ENCODE assay signal across 21 cellular contexts in the genomic region with DNA sequence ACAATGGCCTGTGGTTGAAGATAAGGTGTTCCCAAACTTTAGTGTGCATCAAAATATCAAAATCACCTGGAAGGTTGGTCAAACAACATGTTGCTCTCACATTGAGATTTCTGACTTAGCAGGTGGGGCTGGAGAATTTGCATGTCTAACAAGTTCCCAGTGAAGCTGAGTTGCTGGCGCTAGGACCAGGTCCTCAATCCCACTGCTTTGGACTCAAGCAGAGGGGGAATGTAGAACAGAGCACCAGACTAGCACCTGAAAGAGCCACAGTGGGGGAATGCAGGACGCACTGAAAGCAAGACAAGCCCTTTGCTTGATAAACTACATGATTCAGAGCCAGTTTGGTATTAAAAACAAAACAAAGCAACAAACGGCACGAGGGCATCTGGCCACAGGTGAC.
DNase-seq lines count a peak whose midpoint lies in the region; ATAC-seq and TF ChIP-seq lines count a peak whose summit lies in the region.
"Had no signal": no experiment of that assay in that cellular context is flagged by ENCODE, and none has a peak within 500 bp of the region (broad histone marks: within the 10 kb centered on the region; RNA-seq: fewer than 3 reads in every experiment).

No MANE protein-coding gene starts in this region.

- H3K23ac ChIP-seq in mesendoderm (ENCODE audit: low read length): no peak overlapping the region

- POLR2A ChIA-PET in WTC11 (lab: Charles Lee): interaction anchor here (0.6 kb wide), 1 partner anchor 31 kb away, joined by 3 read pairs; no protein-coding TSS in a partner anchor
- POLR2A ChIA-PET in CD8-positive, alpha-beta T cell (lab: Charles Lee): no interaction called here

- H3K4me3 Mint-ChIP-seq in WTC11: no peak overlapping the region
- no peak overlapping the region for H3K4me3 Mint-ChIP-seq in CD8-positive, alpha-beta T cell
- H3K4me3 Mint-ChIP-seq: B cell; CD4-positive, CD25-positive, alpha-beta regulatory T cell; CD8-positive, alpha-beta memory T cell; HFFc6 had no signal

- no peak for TF ChIP-seq CTCF in WTC11 (IDR thresholded peaks at IDR 0.05)
- no peak for TF ChIP-seq CTCF in CD8-positive, alpha-beta T cell (IDR thresholded peaks at IDR 0.05)

- H3K9me3 ChIP-seq in GM23248 (ENCODE audit: low read depth): no peaks in the 10 kb centered on the region
- no peaks in the 10 kb centered on the region for H3K9me3 ChIP-seq in CD8-positive, alpha-beta T cell (ENCODE audit: low read length)
- H3K9me3 ChIP-seq: BLaER1 had no signal

- H3K36me3 ChIP-seq in mesendoderm (ENCODE audit: control insufficient read depth, insufficient read depth, low read length) (no peaks in the 10 kb centered on the region), GM23248 (ENCODE audit: low read depth) (no peaks in the 10 kb centered on the region)
- no peaks in the 10 kb centered on the region for H3K36me3 ChIP-seq in CD8-positive, alpha-beta T cell (ENCODE audit: insufficient read depth, low read length)
- H3K36me3 ChIP-seq: BLaER1 had no signal

- no peak overlapping the region for H2AFZ ChIP-seq in GM23248

- H2AK5ac ChIP-seq in mesendoderm (ENCODE audit: low read length): no peak overlapping the region

- H3K27me3 Mint-ChIP-seq in WTC11 (ENCODE audit: low read depth): no peaks in the 10 kb centered on the region; the same call in 1 of the 2 replicates
- no peaks in the 10 kb centered on the region for H3K27me3 Mint-ChIP-seq in CD8-positive, alpha-beta T cell (ENCODE audit: low read depth)
- H3K27me3 Mint-ChIP-seq: CD8-positive, alpha-beta memory T cell had no signal

- no peak overlapping the region for H4K5ac ChIP-seq in mesendoderm (ENCODE audit: low read length)

- peaks cover 20% of the 10 kb centered on the region for H3K4me1 Mint-ChIP-seq in WTC11
- no peaks in the 10 kb centered on the region for H3K4me1 Mint-ChIP-seq in CD8-positive, alpha-beta T cell (ENCODE audit: low read depth)
- H3K4me1 Mint-ChIP-seq: B cell; CD8-positive, alpha-beta memory T cell had no signal

- H4K20me1 ChIP-seq in GM23248 (ENCODE audit: insufficient read depth): no peaks in the 10 kb centered on the region
- H4K20me1 ChIP-seq: BLaER1 had no signal

- H3K4me2 ChIP-seq in mesendoderm (ENCODE audit: low read length) (no peak overlapping the region), GM23248 (ENCODE audit: unreplicated experiment) (no peak overlapping the region)
- H3K4me2 ChIP-seq: BLaER1 had no signal

- H3K56ac ChIP-seq in mesendoderm (ENCODE audit: low read length): no peak overlapping the region

- no peak overlapping the region for H2BK15ac ChIP-seq in mesendoderm (replicated peaks; ENCODE audit: low read depth)

- H3K9me2 ChIP-seq in GM23248 (ENCODE audit: insufficient read depth): no peaks in the 10 kb centered on the region

- in situ Hi-C loops in GM23248 (cut with MboI): no loop called here

- no peak overlapping the region for H3K9ac ChIP-seq in mesendoderm (ENCODE audit: low read length)
- H3K9ac ChIP-seq in GM23248: no peak overlapping the region
- H3K9ac ChIP-seq: BLaER1 had no signal

- H3K79me2 ChIP-seq in mesendoderm (ENCODE audit: control insufficient read depth, insufficient read depth, low read length): no peaks in the 10 kb centered on the region
- H3K79me2 ChIP-seq in GM23248 (ENCODE audit: insufficient read depth): no peaks in the 10 kb centered on the region

- H3K4me3 ChIP-seq in mesendoderm (ENCODE audit: low read length) (no peak overlapping the region), GM23248 (no peak overlapping the region)
- H3K4me3 ChIP-seq in CD8-positive, alpha-beta T cell (ENCODE audit: low read depth, low read length): no peak overlapping the region
- H3K4me3 ChIP-seq: BLaER1, GM12878 had no signal

- no peak overlapping the region for H3K4ac ChIP-seq in mesendoderm (ENCODE audit: low read depth, low read length)

- H2BK5ac ChIP-seq in mesendoderm (ENCODE audit: low read length): no peak overlapping the region

- CTCF ChIA-PET in WTC11 (lab: Charles Lee): no interaction called here
- CTCF ChIA-PET in CD8-positive, alpha-beta T cell (lab: Charles Lee): no interaction called here

- H3K27ac ChIP-seq in mesendoderm (ENCODE audit: low read depth, low read length) (no peak overlapping the region), GM23248 (no peak overlapping the region)
- H3K27ac ChIP-seq in CD8-positive, alpha-beta T cell (ENCODE audit: low read depth, low read length): no peak overlapping the region
- H3K27ac ChIP-seq: BLaER1, C4-2B had no signal

- no peaks in the 10 kb centered on the region for H3K79me1 ChIP-seq in mesendoderm (ENCODE audit: low read length)

- H3K27ac Mint-ChIP-seq in WTC11: no peak overlapping the region
- no peak overlapping the region for H3K27ac Mint-ChIP-seq in CD8-positive, alpha-beta T cell
- H3K27ac Mint-ChIP-seq: B cell; CD4-positive, CD25-positive, alpha-beta regulatory T cell; CD8-positive, alpha-beta memory T cell; HFFc6 had no signal

- H3K4me1 ChIP-seq in mesendoderm (ENCODE audit: control insufficient read depth, low read depth, low read length): peaks cover 7% of the 10 kb centered on the region
- H3K4me1 ChIP-seq in GM23248 (ENCODE audit: insufficient read depth): no peaks in the 10 kb centered on the region
- H3K4me1 ChIP-seq in CD8-positive, alpha-beta T cell (ENCODE audit: insufficient read depth, low read length): no peaks in the 10 kb centered on the region

- DNase-seq in NCI-H526 (lab: John Stamatoyannopoulos, UW): peak; percentile 61 to 79
- DNase-seq in WTC11 (ENCODE audit: low spot score): no peak
- peak; percentile 83 for DNase-seq in mesendoderm
- no peak for DNase-seq in NCI-H226
- DNase-seq in stimulated activated CD4-positive, alpha-beta T cell treated with anti-CD3 and anti-CD28 coated beads, Interleukin-4, amount 100 ng/mL, for 24 hours: no peak
- no peak for DNase-seq in GM23248
- no peak for DNase-seq in CD8-positive, alpha-beta T cell
- DNase-seq: CD4-positive, CD25-positive, alpha-beta regulatory T cell; CD8-positive, alpha-beta memory T cell; DMS 273 treated with DMSO at 0.1 percent for 48 hours; DMS79; EL; GDM1; GOT3; H7; HFFc6 had no signal

- H3K18ac ChIP-seq in mesendoderm (ENCODE audit: low read length): no peak overlapping the region

- H3K9me3 Mint-ChIP-seq in WTC11: no peaks in the 10 kb centered on the region
- H3K9me3 Mint-ChIP-seq in CD8-positive, alpha-beta T cell: no peaks in the 10 kb centered on the region
- H3K9me3 Mint-ChIP-seq: HFFc6 had no signal

- ATAC-seq in WTC11: peak; percentile 73
- ATAC-seq in CD8-positive, alpha-beta T cell: no peak
- ATAC-seq: GM12878, HCT116 had no signal

- H2BK120ac ChIP-seq in mesendoderm (ENCODE audit: low read depth, low read length): no peak overlapping the region

- intact Hi-C loops in CD8-positive, alpha-beta T cell (cut with DNase I, micrococcal nuclease): no loop called here

- WGBS in mesendoderm (ENCODE audit: extremely low coverage, insufficient coverage, low lambda C conversion rate): no CpG with 5 or more reads among the region's 4 CpGs
- WGBS in GM23248 (ENCODE audit: low coverage in 1 of 2, low lambda C conversion rate in 2 of 2, missing lambda C conversion rate in 2 of 2), 2 experiments: 40% methylated on average over 4 of the region's 4 CpGs

- no peaks in the 10 kb centered on the region for H3K36me3 Mint-ChIP-seq in WTC11
- no peaks in the 10 kb centered on the region for H3K36me3 Mint-ChIP-seq in CD8-positive, alpha-beta T cell
- H3K36me3 Mint-ChIP-seq: CD4-positive, CD25-positive, alpha-beta regulatory T cell; CD8-positive, alpha-beta memory T cell had no signal

- no peak overlapping the region for H4K8ac ChIP-seq in mesendoderm (ENCODE audit: low read depth, low read length)

- H3K27me3 ChIP-seq in mesendoderm (ENCODE audit: insufficient read depth, low read length, poor library complexity) (no peaks in the 10 kb centered on the region), GM23248 (replicated peaks; ENCODE audit: insufficient read depth) (no peaks in the 10 kb centered on the region; the same call in 1 of the 2 replicates)
- H3K27me3 ChIP-seq in CD8-positive, alpha-beta T cell (ENCODE audit: insufficient read depth, low read length): no peaks in the 10 kb centered on the region
- H3K27me3 ChIP-seq: BLaER1 had no signal

- H3F3A ChIP-seq in GM23248 (ENCODE audit: insufficient read depth): no peaks in the 10 kb centered on the region

TF ChIP-seq in WTC11, 78 proteins besides CTCF, POLR2A, EP300 and RAD21:
- TF ChIP-seq HMGA2 (CRISPR knock-in tag; IDR thresholded peaks at IDR 0.05): no peak
- TF ChIP-seq ZNF138 (CRISPR knock-in tag; conservative IDR thresholded peaks at IDR 0.05): no peak
- TF ChIP-seq ZNF396 (CRISPR knock-in tag; IDR thresholded peaks at IDR 0.05; ENCODE audit: borderline replicate concordance): no peak
- TF ChIP-seq, protein P1, sequence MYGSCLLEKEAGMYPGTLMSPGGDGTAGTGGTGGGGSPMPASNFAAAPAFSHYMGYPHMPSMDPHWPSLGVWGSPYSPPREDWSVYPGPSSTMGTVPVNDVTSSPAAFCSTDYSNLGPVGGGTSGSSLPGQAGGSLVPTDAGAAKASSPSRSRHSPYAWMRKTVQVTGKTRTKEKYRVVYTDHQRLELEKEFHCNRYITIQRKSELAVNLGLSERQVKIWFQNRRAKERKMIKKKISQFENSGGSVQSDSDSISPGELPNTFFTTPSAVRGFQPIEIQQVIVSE (CRISPR knock-in tag; IDR thresholded peaks at IDR 0.05; ENCODE audit: borderline replicate concordance): no peak
- TF ChIP-seq KAT7 (CRISPR knock-in tag; IDR thresholded peaks at IDR 0.05; ENCODE audit: borderline replicate concordance): no peak

Comparison
In these comparisons a context has a peak if more than half of its experiments do, and no peak if none do; other contexts are left out.
1. DNase-seq: peak in NCI-H526 (2 of 2) and mesendoderm (single experiment); none in WTC11 (single experiment), NCI-H226 (single experiment), stimulated activated CD4-positive, alpha-beta T cell treated with anti-CD3 and anti-CD28 coated beads, Interleukin-4, amount 100 ng/mL, for 24 hours (single experiment), GM23248 (single experiment) and CD8-positive, alpha-beta T cell (0 of 7).